ENCODE assay signal across 9 cellular contexts in genomic region chr15:32936283-32936918, GRCh38.
DNase-seq lines count a peak whose midpoint lies in the region; ATAC-seq, FAIRE-seq and TF ChIP-seq lines count a peak whose summit lies in the region.
"Had no signal": no experiment of that assay in that cellular context is flagged by ENCODE, and none has a peak within 500 bp of the region (broad histone marks: within the 10 kb centered on the region; RNA-seq: fewer than 3 reads in every experiment).

No MANE protein-coding gene starts in this region.

- H3K27ac Mint-ChIP-seq in CD14-positive monocyte, result peak overlapping the region in 1 of 7 donors; percentile 52
- H3K27ac Mint-ChIP-seq: T-cell had no signal

- no peak overlapping the region for H3K4me3 Mint-ChIP-seq in CD14-positive monocyte
- H3K4me3 Mint-ChIP-seq in activated T-cell treated with anti-CD3 and anti-CD28 coated beads, Interleukin-2, amount 50 U/mL, for 4 hours, result no peak overlapping the region
- H3K4me3 Mint-ChIP-seq: T-cell had no signal

- peak; percentile 76 for TF ChIP-seq CTCF in CD14-positive monocyte (IDR thresholded peaks at IDR 0.05)

- no peaks in the 10 kb centered on the region for H3K4me1 Mint-ChIP-seq in CD14-positive monocyte
- H3K4me1 Mint-ChIP-seq in activated T-cell treated with anti-CD3 and anti-CD28 coated beads, Interleukin-2, amount 50 U/mL, for 4 hours (ENCODE audit: low read depth), result no peaks in the 10 kb centered on the region
- H3K4me1 Mint-ChIP-seq: T-cell had no signal

- H3K36me3 Mint-ChIP-seq in CD14-positive monocyte, result no peaks in the 10 kb centered on the region
- H3K36me3 Mint-ChIP-seq in activated T-cell treated with anti-CD3 and anti-CD28 coated beads, Interleukin-2, amount 50 U/mL, for 4 hours (ENCODE audit: insufficient read depth), result no peaks in the 10 kb centered on the region
- H3K36me3 Mint-ChIP-seq: T-cell had no signal

- FAIRE-seq in HTR-8/SVneo (lab: Jason Lieb, UNC), result no peak

- in situ Hi-C loops in T47D (cut with HindIII; ENCODE audit: low pct_unique_long_range_greater_than_20kb, low sequenced_read_pairs), result no loop called here

- DNase-seq in CD14-positive monocyte (ENCODE audit: low spot score) (no peak), HTR-8/SVneo (ENCODE audit: insufficient read length, low spot score) (peak; percentile 21), T47D (ENCODE audit: low read depth in 1 of 2, low spot score in 1 of 2) (peak; percentile 13 to 31), lung microvascular endothelial cell (ENCODE audit: low read depth in 2 of 2) (peak; percentile 69 to 74), NCI-H1436 treated with DMSO at 0.1 percent for 48 hours (lab: John Stamatoyannopoulos, UW) (no peak), NCI-H1105 (lab: John Stamatoyannopoulos, UW) (no peak)
- DNase-seq in stimulated activated naive CD4-positive, alpha-beta T cell treated with Interleukin-2 at 50 U/mL for 16 hours (lab: John Stamatoyannopoulos, UW), result no peak
- no peak for DNase-seq in activated T-cell treated with anti-CD3 and anti-CD28 coated beads, Interleukin-2, amount 50 U/mL, for 4 hours
- DNase-seq: T-cell had no signal

- no peak for ATAC-seq in activated T-cell treated with anti-CD3 and anti-CD28 coated beads, Interleukin-2, amount 50 U/mL, for 4 hours
- ATAC-seq: T-cell had no signal

- H3K9me3 Mint-ChIP-seq in CD14-positive monocyte, result peaks cover 0 to 9% (median 2%) of the 10 kb centered on the region in 7 donors
- H3K9me3 Mint-ChIP-seq in activated T-cell treated with anti-CD3 and anti-CD28 coated beads, Interleukin-2, amount 50 U/mL, for 4 hours, result peaks cover 7% of the 10 kb centered on the region

- peaks cover 6 to 16% (median 14%) of the 10 kb centered on the region in 3 donors for H3K27me3 Mint-ChIP-seq in CD14-positive monocyte (ENCODE audit: low read depth in 3 of 3)
- H3K27me3 Mint-ChIP-seq in activated T-cell treated with anti-CD3 and anti-CD28 coated beads, Interleukin-2, amount 50 U/mL, for 4 hours (ENCODE audit: low read depth), result peaks cover 18% of the 10 kb centered on the region

- intact Hi-C loops in CD14-positive monocyte (cut with micrococcal nuclease), result no loop called here

Comparison
In these comparisons a context has a peak if more than half of its experiments do, and no peak if none do; other contexts are left out.
1. DNase-seq: peak in HTR-8/SVneo (single experiment), T47D (2 of 2) and lung microvascular endothelial cell (2 of 2); none in CD14-positive monocyte (single experiment), NCI-H1436 treated with DMSO at 0.1 percent for 48 hours (single experiment), NCI-H1105 (single experiment), stimulated activated naive CD4-positive, alpha-beta T cell treated with Interleukin-2 at 50 U/mL for 16 hours (single experiment) and activated T-cell treated with anti-CD3 and anti-CD28 coated beads, Interleukin-2, amount 50 U/mL, for 4 hours (single experiment).